In genomic region chr3:46321461-46322104, GRCh38 we compare ENCODE assay signal across 21 cellular contexts. TPM values are rescaled to one million over a fixed set of nuclear protein-coding genes. Genes with fewer than 3 reads are reported as not detected.
DNase-seq lines count a peak whose midpoint lies in the region; ATAC-seq and TF ChIP-seq lines count a peak whose summit lies in the region.
"Had no signal": no experiment of that assay in that cellular context is flagged by ENCODE, and none has a peak within 500 bp of the region (broad histone marks: within the 10 kb centered on the region; RNA-seq: fewer than 3 reads in every experiment).

No MANE protein-coding gene starts in this region.

- DNase-seq in GM10248 (ENCODE audit: extremely low spot score): peak; percentile 44
- DNase-seq in NOMO-1 (lab: John Stamatoyannopoulos, UW; ENCODE audit: unreplicated experiment in 2 of 2): peak; percentile 62 to 96
- DNase-seq in medulla oblongata (ENCODE audit: extremely low spot score): peak; percentile 63
- DNase-seq in mammary epithelial cell: no peak
- no peak for DNase-seq in sigmoid colon
- DNase-seq in COR-L47 (lab: John Stamatoyannopoulos, UW): no peak
- DNase-seq: adrenal gland; caudate nucleus; effector memory CD4-positive, alpha-beta T cell; GF-D8; hippocampal formation; kidney glomerular epithelial cell; NCI-H2029 treated with DMSO at 0.1 percent for 48 hours; NCI-H510A treated with DMSO at 0.1 percent for 48 hours; stimulated activated CD4-positive, alpha-beta T cell treated with anti-CD3 and anti-CD28 coated beads, Interleukin-2, amount 100 ng/mL, for 24 hours had no signal

- in situ Hi-C loops in mammary epithelial cell (cut with MboI; ENCODE audit: low sequenced_read_pairs in 2 of 2): no loop called here

- BruUV-seq in mammary epithelial cell (replicated peaks; lab: Mats Ljungman, UMichigan): no TSS peak

- H3K27me3 ChIP-seq in mammary epithelial cell (ENCODE audit: insufficient read depth, low read length) (peaks cover 2% of the 10 kb centered on the region), sigmoid colon (no peaks in the 10 kb centered on the region)
- H3K27me3 ChIP-seq: adrenal gland had no signal

- no peak overlapping the region for H3K9ac ChIP-seq in mammary epithelial cell (ENCODE audit: insufficient read depth, low read length)

- H3K27ac ChIP-seq in mammary epithelial cell (ENCODE audit: insufficient read depth, low read depth, low read length): no peak overlapping the region
- H3K27ac ChIP-seq in sigmoid colon: no peak overlapping the region
- H3K27ac ChIP-seq: adrenal gland, VCaP had no signal

- no peaks in the 10 kb centered on the region for H3K36me3 ChIP-seq in mammary epithelial cell (ENCODE audit: insufficient read depth, low read length)
- no peaks in the 10 kb centered on the region for H3K36me3 ChIP-seq in sigmoid colon
- H3K36me3 ChIP-seq: adrenal gland had no signal

- CTCF ChIA-PET in GM10248 (lab: Yijun Ruan, JAX) (interaction anchor here (1.5 kb wide), 1 partner anchor 18 kb away, joined by 5 read pairs; no protein-coding TSS in a partner anchor), mammary epithelial cell (lab: Charles Lee; ENCODE audit: low non-redundant PET) (no interaction called here)

- H3K4me3 ChIP-seq in mammary epithelial cell (replicated peaks in 1 of 3; ENCODE audit: insufficient read depth in 1 of 3, low read depth in 2 of 3, low read length in 3 of 3) (no peak overlapping the region), sigmoid colon (no peak overlapping the region)
- H3K4me3 ChIP-seq: adrenal gland had no signal

- H3K4me1 ChIP-seq in mammary epithelial cell (ENCODE audit: insufficient read depth, low read length) (peaks cover 5% of the 10 kb centered on the region), sigmoid colon (no peaks in the 10 kb centered on the region)
- H3K4me1 ChIP-seq: adrenal gland had no signal

- TF ChIP-seq POLR2A in sigmoid colon (IDR thresholded peaks at IDR 0.05): no peak

- ATAC-seq in GM21576 (IDR thresholded peaks at IDR 0.05; ENCODE audit: unreplicated experiment) (peak; percentile 73), HG03139 (IDR thresholded peaks at IDR 0.05; ENCODE audit: unreplicated experiment) (no peak)
- ATAC-seq: sciatic nerve had no signal

- H3K79me2 ChIP-seq in mammary epithelial cell (ENCODE audit: insufficient read depth, low read length): no peaks in the 10 kb centered on the region

- dilution Hi-C loops in mammary epithelial cell (cut with HindIII; ENCODE audit: low sequenced_read_pairs): no loop called here

- no peaks in the 10 kb centered on the region for H4K20me1 ChIP-seq in mammary epithelial cell (ENCODE audit: insufficient read depth, low read length)

- no peak for TF ChIP-seq EP300 in sigmoid colon (IDR thresholded peaks at IDR 0.05)

- intact Hi-C loops in mammary epithelial cell (cut with micrococcal nuclease) (no loop called here), sigmoid colon (cut with DNase I) (no loop called here)

- POLR2A ChIA-PET in GM10248 (lab: Yijun Ruan, JAX): no interaction called here

- no peak overlapping the region for H2AFZ ChIP-seq in mammary epithelial cell (ENCODE audit: low read depth, low read length)

- H3K4me2 ChIP-seq in mammary epithelial cell (ENCODE audit: insufficient read depth, low read depth, low read length): no peak overlapping the region

- TF ChIP-seq CTCF in GM10248 (IDR thresholded peaks at IDR 0.05; ENCODE audit: control extremely low read depth, extremely low read depth, low read depth, missing control alignments): no peak
- no peak for TF ChIP-seq CTCF in mammary epithelial cell (conservative IDR thresholded peaks at IDR 0.05 in 1 of 2, IDR thresholded peaks at IDR 0.05 in 1 of 2; ENCODE audit: extremely low read depth in 1 of 2, insufficient read depth in 1 of 2, low read depth in 1 of 2, low read length in 2 of 2)
- TF ChIP-seq CTCF in sigmoid colon (IDR thresholded peaks at IDR 0.05): no peak

- 54% methylated on average over 1 of the region's 1 CpG for WGBS in mammary epithelial cell (ENCODE audit: low coverage, missing lambda C conversion rate)
- WGBS in sigmoid colon, 2 donors: 72 to 92% methylated on average over 1 of the region's 1 CpG

- peaks cover under 1% of the 10 kb centered on the region for H3K9me3 ChIP-seq in mammary epithelial cell (replicated peaks; ENCODE audit: insufficient read depth, low read length)
- peaks cover 0 to 2% (median under 1%) of the 10 kb centered on the region in 4 donors for H3K9me3 ChIP-seq in sigmoid colon
- H3K9me3 ChIP-seq: adrenal gland had no signal

RNA-seq across cellular contexts. Expression of gene CCR2, which starts 32.3 kb away (rescaled TPM):
- total RNA-seq in mammary epithelial cell (not detected), sigmoid colon (1 to 10 TPM; 1.1 to 3.1 (median 1.9) TPM)
- polyA plus RNA-seq in mammary epithelial cell (not detected), sigmoid colon (1 to 10 TPM in 2 of 3 donors, under 1 TPM in 1; 0.69 to 2.1 (median 1.2) TPM)
- not detected for polyA minus RNA-seq in mammary epithelial cell
- total RNA-seq: H1 had no signal
- polyA plus RNA-seq: H1 had no signal

RNA-seq across cellular contexts. Expression of gene CCR5, which starts 49.2 kb away (rescaled TPM):
- not detected for total RNA-seq in mammary epithelial cell
- not detected for polyA plus RNA-seq in mammary epithelial cell
- polyA minus RNA-seq in mammary epithelial cell: not detected
- 1 to 10 TPM in 2 of 4 donors, under 1 TPM in 1, not detected in 1; 0.36 to 2.0 (median 1.2) TPM for total RNA-seq in sigmoid colon
- polyA plus RNA-seq in sigmoid colon: 1 to 10 TPM in 1 of 3 donors, under 1 TPM in 2; 0.60 to 3.9 (median 0.69) TPM
- total RNA-seq: H1, temporal lobe had no signal
- polyA plus RNA-seq: H1 had no signal

Comparison
In these comparisons a context has a peak if more than half of its experiments do, and no peak if none do; other contexts are left out.
1. DNase-seq: peak in GM10248 (single experiment), NOMO-1 (2 of 2) and medulla oblongata (single experiment); none in mammary epithelial cell (single experiment), sigmoid colon (single experiment) and COR-L47 (single experiment).